Comparison of ENCODE assay signal across 15 cellular contexts in the genomic region with DNA sequence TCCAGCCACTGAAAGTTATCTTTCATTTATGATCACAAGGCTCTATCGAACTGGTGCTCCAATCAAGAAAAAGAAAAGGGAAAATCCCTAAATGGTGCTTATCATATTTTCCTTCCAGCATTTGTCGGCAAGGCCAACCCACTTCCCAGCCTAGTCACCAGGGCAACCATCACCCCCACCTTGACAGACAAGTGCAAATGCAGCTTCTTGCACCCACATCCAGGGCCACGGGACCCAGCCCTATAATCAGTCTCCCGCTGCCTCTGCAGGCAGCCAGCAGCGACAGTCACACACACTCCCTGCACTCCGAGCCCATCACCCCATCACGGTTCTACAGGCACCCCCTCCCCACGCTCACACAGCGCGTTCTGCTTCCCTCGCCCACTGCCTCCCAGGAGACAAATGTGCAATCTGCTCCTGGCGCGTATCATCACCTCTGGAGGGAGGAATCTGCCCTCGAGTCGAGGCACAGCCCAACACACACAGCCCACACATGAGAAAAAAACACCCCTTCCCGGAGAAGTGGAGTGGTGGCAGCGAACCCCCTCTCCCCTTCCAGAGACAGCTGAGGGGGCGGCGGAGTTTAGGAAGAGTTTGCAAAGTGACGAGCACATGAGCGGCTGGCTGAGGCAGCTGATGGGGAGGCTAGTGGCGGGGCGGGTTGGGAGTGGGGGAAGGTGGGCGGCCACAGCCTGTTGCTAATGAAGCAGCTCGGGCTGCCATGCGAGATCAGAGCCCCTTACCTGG. TPM values are rescaled to one million over a fixed set of nuclear protein-coding genes. Genes with fewer than 3 reads are reported as not detected.
DNase-seq lines count a peak whose midpoint lies in the region; ATAC-seq, FAIRE-seq and TF ChIP-seq lines count a peak whose summit lies in the region.
"Had no signal": no experiment of that assay in that cellular context is flagged by ENCODE, and none has a peak within 500 bp of the region (broad histone marks: within the 10 kb centered on the region; RNA-seq: fewer than 3 reads in every experiment).

No MANE protein-coding gene starts in this region.

- H3K9me3 ChIP-seq in right cardiac atrium (ENCODE audit: control insufficient read depth, low read length): no peaks in the 10 kb centered on the region
- H3K9me3 ChIP-seq in right atrium auricular region: no peaks in the 10 kb centered on the region
- no peaks in the 10 kb centered on the region for H3K9me3 ChIP-seq in keratinocyte (ENCODE audit: control insufficient read depth, low read depth, low read length)
- H3K9me3 ChIP-seq: BLaER1, SJSA1, stomach had no signal

- peak overlapping the region; percentile 7 for H2AFZ ChIP-seq in keratinocyte (ENCODE audit: control insufficient read depth, low read length)

- dilution Hi-C loops in keratinocyte (cut with MboI; ENCODE audit: extremely low pct_ligation_motif_present, low sequenced_read_pairs): no loop called here

- peaks cover 24% of the 10 kb centered on the region for H3K4me1 Mint-ChIP-seq in activated CD8-positive, alpha-beta T cell treated with anti-CD3 and anti-CD28 coated beads, Interleukin-2, amount 10 ng/mL, durations not matched to agents 7 days and 5 days (ENCODE audit: low read depth)
- peaks cover 41% of the 10 kb centered on the region for H3K4me1 Mint-ChIP-seq in stimulated activated naive CD8-positive, alpha-beta T cell treated with anti-CD3 and anti-CD28 coated beads, Interleukin-15, amount 100 ng/mL, for 72 hours

- H3K27ac Mint-ChIP-seq in activated CD8-positive, alpha-beta T cell treated with anti-CD3 and anti-CD28 coated beads, Interleukin-2, amount 10 ng/mL, durations not matched to agents 7 days and 5 days: peak overlapping the region; percentile 5
- peak overlapping the region in 1 of 2 donors; percentile 70 for H3K27ac Mint-ChIP-seq in stimulated activated naive CD8-positive, alpha-beta T cell treated with anti-CD3 and anti-CD28 coated beads, Interleukin-15, amount 100 ng/mL, for 72 hours
- H3K27ac Mint-ChIP-seq: activated naive CD8-positive, alpha-beta T cell had no signal

- H3K4me3 Mint-ChIP-seq in activated CD8-positive, alpha-beta T cell treated with anti-CD3 and anti-CD28 coated beads, Interleukin-2, amount 10 ng/mL, durations not matched to agents 7 days and 5 days: no peak overlapping the region
- peak overlapping the region in 1 of 2 donors; percentile 12 for H3K4me3 Mint-ChIP-seq in stimulated activated naive CD8-positive, alpha-beta T cell treated with anti-CD3 and anti-CD28 coated beads, Interleukin-15, amount 100 ng/mL, for 72 hours
- H3K4me3 Mint-ChIP-seq: activated naive CD8-positive, alpha-beta T cell had no signal

- peaks cover 17% of the 10 kb centered on the region for H3K27me3 Mint-ChIP-seq in activated CD8-positive, alpha-beta T cell treated with anti-CD3 and anti-CD28 coated beads, Interleukin-2, amount 10 ng/mL, durations not matched to agents 7 days and 5 days (ENCODE audit: low read depth)
- no peaks in the 10 kb centered on the region for H3K27me3 Mint-ChIP-seq in stimulated activated naive CD8-positive, alpha-beta T cell treated with anti-CD3 and anti-CD28 coated beads, Interleukin-15, amount 100 ng/mL, for 72 hours
- H3K27me3 Mint-ChIP-seq: activated naive CD8-positive, alpha-beta T cell had no signal

- no peaks in the 10 kb centered on the region for H3K9me3 Mint-ChIP-seq in activated CD8-positive, alpha-beta T cell treated with anti-CD3 and anti-CD28 coated beads, Interleukin-2, amount 10 ng/mL, durations not matched to agents 7 days and 5 days (ENCODE audit: insufficient read depth)
- H3K9me3 Mint-ChIP-seq in stimulated activated naive CD8-positive, alpha-beta T cell treated with anti-CD3 and anti-CD28 coated beads, Interleukin-15, amount 100 ng/mL, for 72 hours: no peaks in the 10 kb centered on the region

- TF ChIP-seq CTCF in right atrium auricular region (IDR thresholded peaks at IDR 0.05) (no peak), keratinocyte (optimal IDR thresholded peaks at IDR 0.05 in 1 of 3, IDR thresholded peaks at IDR 0.05 in 1 of 3, conservative IDR thresholded peaks at IDR 0.05 in 1 of 3; ENCODE audit: extremely low read depth in 1 of 3, insufficient read depth in 2 of 3, low read length in 3 of 3) (no peak)

- H3K27me3 ChIP-seq in right cardiac atrium (ENCODE audit: control insufficient read depth, insufficient read depth) (no peaks in the 10 kb centered on the region), right atrium auricular region (no peaks in the 10 kb centered on the region), keratinocyte (ENCODE audit: control insufficient read depth, extremely low read depth, insufficient read depth, low read length) (peaks cover 9% of the 10 kb centered on the region)
- H3K27me3 ChIP-seq: BLaER1, SJSA1 had no signal

- H3K36me3 ChIP-seq in right atrium auricular region (no peaks in the 10 kb centered on the region), keratinocyte (ENCODE audit: control insufficient read depth in 2 of 2, extremely low read depth in 1 of 2, insufficient read depth in 2 of 2, low read length in 2 of 2) (no peaks in the 10 kb centered on the region)
- H3K36me3 ChIP-seq: BLaER1, SJSA1, stomach had no signal

- no peaks in the 10 kb centered on the region for H3K9me1 ChIP-seq in keratinocyte (ENCODE audit: control insufficient read depth, extremely low read depth, insufficient read depth, low read length)

- 20% methylated on average over 26 of the region's 26 CpGs for WGBS in right cardiac atrium

- no peak overlapping the region for H3K27ac ChIP-seq in right cardiac atrium (ENCODE audit: low read length)
- H3K27ac ChIP-seq in right atrium auricular region: no peak overlapping the region
- H3K27ac ChIP-seq in keratinocyte (ENCODE audit: control insufficient read depth, insufficient read depth, low read length): no peak overlapping the region
- H3K27ac ChIP-seq: BLaER1, SJSA1, stomach had no signal

- no peaks in the 10 kb centered on the region for H4K20me1 ChIP-seq in keratinocyte (ENCODE audit: control insufficient read depth, extremely low read depth, insufficient read depth, low read length)
- H4K20me1 ChIP-seq: BLaER1 had no signal

- H3K4me1 ChIP-seq in right cardiac atrium (ENCODE audit: control insufficient read depth, insufficient read depth, low read length) (no peaks in the 10 kb centered on the region), right atrium auricular region (peaks cover 0 to 13% of the 10 kb centered on the region in 2 donors), keratinocyte (ENCODE audit: control insufficient read depth, extremely low read depth, insufficient read depth, low read length) (no peaks in the 10 kb centered on the region)
- H3K4me1 ChIP-seq: SJSA1 had no signal

- no peak overlapping the region for H3K9ac ChIP-seq in keratinocyte (ENCODE audit: control insufficient read depth, extremely low read depth, insufficient read depth, low read length)
- H3K9ac ChIP-seq: BLaER1 had no signal

- CTCF ChIA-PET in activated CD8-positive, alpha-beta T cell treated with anti-CD3 and anti-CD28 coated beads, Interleukin-2, amount 10 ng/mL, durations not matched to agents 7 days and 5 days (lab: Charles Lee): interaction anchor here (1.3 kb wide), 1 partner anchor 33 kb away, joined by 3 read pairs; no protein-coding TSS in a partner anchor

- H3K4me3 ChIP-seq in right cardiac atrium (ENCODE audit: low read length): no peak overlapping the region
- H3K4me3 ChIP-seq in right atrium auricular region: no peak overlapping the region
- no peak overlapping the region for H3K4me3 ChIP-seq in keratinocyte (ENCODE audit: control insufficient read depth in 2 of 3, extremely low read depth in 1 of 3, insufficient read depth in 2 of 3, low read depth in 1 of 3, low read length in 3 of 3)
- H3K4me3 ChIP-seq: BLaER1, SJSA1, stomach had no signal

- no peak for TF ChIP-seq POLR2A in GM12891 (IDR thresholded peaks at IDR 0.05; ENCODE audit: low read depth, low read length)

- intact Hi-C loops in right cardiac atrium (cut with DNase I): no loop called here

- no peak for FAIRE-seq in keratinocyte (lab: Jason Lieb, UNC)
- no peak for FAIRE-seq in GM12891 (lab: Jason Lieb, UNC)

- no peaks in the 10 kb centered on the region for H3K79me2 ChIP-seq in keratinocyte (ENCODE audit: control insufficient read depth, insufficient read depth, low read length)

- H3K36me3 Mint-ChIP-seq in activated CD8-positive, alpha-beta T cell treated with anti-CD3 and anti-CD28 coated beads, Interleukin-2, amount 10 ng/mL, durations not matched to agents 7 days and 5 days (ENCODE audit: low read depth): no peaks in the 10 kb centered on the region
- H3K36me3 Mint-ChIP-seq: activated naive CD8-positive, alpha-beta T cell had no signal

- POLR2A ChIA-PET in activated CD8-positive, alpha-beta T cell treated with anti-CD3 and anti-CD28 coated beads, Interleukin-2, amount 10 ng/mL, durations not matched to agents 7 days and 5 days (lab: Charles Lee): interaction anchor here (0.6 kb wide), 1 partner anchor 57 kb away, joined by 3 read pairs; no protein-coding TSS in a partner anchor

- no peak for DNase-seq in right cardiac atrium
- DNase-seq in right atrium auricular region (ENCODE audit: low spot score): no peak
- no peak for DNase-seq in activated CD8-positive, alpha-beta T cell treated with anti-CD3 and anti-CD28 coated beads, Interleukin-2, amount 10 ng/mL, durations not matched to agents 7 days and 5 days
- DNase-seq in keratinocyte (ENCODE audit: low read depth, low spot score): no peak
- DNase-seq in stimulated activated naive CD8-positive, alpha-beta T cell treated with anti-CD3 and anti-CD28 coated beads, Interleukin-15, amount 100 ng/mL, for 72 hours: peak in 1 of 2 donors; percentile 26
- DNase-seq in GM12891 (ENCODE audit: insufficient read length, low spot score): no peak
- no peak for DNase-seq in LoVo (ENCODE audit: low spot score)
- DNase-seq in activated CD4-positive, CD25-positive, alpha-beta regulatory T cell treated with anti-CD3 and anti-CD28 coated beads, Interleukin-2, amount 50 U/mL, for 72 hours: no peak
- DNase-seq: GF-D8, MM.1S, NCI-H510A treated with DMSO at 0.1 percent for 48 hours, stomach had no signal

- peak; percentile 25 to 36 for ATAC-seq in right cardiac atrium
- no peak for ATAC-seq in activated CD8-positive, alpha-beta T cell treated with anti-CD3 and anti-CD28 coated beads, Interleukin-2, amount 10 ng/mL, durations not matched to agents 7 days and 5 days
- peak; percentile 70 for ATAC-seq in stimulated activated naive CD8-positive, alpha-beta T cell treated with anti-CD3 and anti-CD28 coated beads, Interleukin-15, amount 100 ng/mL, for 72 hours

- no peak overlapping the region for H3K4me2 ChIP-seq in keratinocyte (ENCODE audit: control insufficient read depth, extremely low read depth, insufficient read depth, low read depth, low read length)

RNA-seq across cellular contexts. Expression of a gene that starts 9.3 kb away (rescaled TPM):
- total RNA-seq in right cardiac atrium (under 1 TPM; 0.41 to 0.74 (median 0.48) TPM), right atrium auricular region (under 1 TPM; 0.22 to 0.75 TPM)
- polyA plus RNA-seq in right cardiac atrium (0.27 TPM), keratinocyte (8.1 to 9.0 TPM (median 8.9 TPM) in 3 replicates)
- under 1 TPM; 0.16 to 0.26 TPM for total RNA-seq in activated CD8-positive, alpha-beta T cell treated with anti-CD3 and anti-CD28 coated beads, Interleukin-2, amount 10 ng/mL, durations not matched to agents 7 days and 5 days
- polyA plus RNA-seq in keratinocyte (2011; ENCODE audit: low read depth): 3.3 TPM
- polyA plus RNA-seq in keratinocyte (2011; cell fraction: cytosol; rRNA removed): 5.8 and 7.2 TPM in 2 replicates
- polyA plus RNA-seq in keratinocyte (2011; cell fraction: nucleus; rRNA removed): 8.4 and 10.8 TPM in 2 replicates
- polyA plus RNA-seq in keratinocyte (2012; ENCODE audit: low replicate concordance): 4.3 and 5.0 TPM in 2 replicates
- polyA minus RNA-seq in keratinocyte: 11.9 to 22.0 TPM (median 16.6 TPM) in 3 replicates
- polyA minus RNA-seq in keratinocyte (2011; cell fraction: cytosol; rRNA and poly(A)+ RNA removed): 3.1 TPM
- polyA minus RNA-seq in keratinocyte (2011; cell fraction: nucleus; rRNA and poly(A)+ RNA removed): 18.1 and 22.1 TPM in 2 replicates
- 0.04 TPM for polyA plus RNA-seq in GM12891 (2012; ENCODE audit: low read depth, missing spikeins)

RNA-seq across cellular contexts. Expression of a gene that starts 35.5 kb away (rescaled TPM):
- 10 to 100 TPM; 63.3 to 88.4 (median 65.5) TPM for total RNA-seq in right cardiac atrium
- polyA plus RNA-seq in right cardiac atrium: 104 TPM
- total RNA-seq in right atrium auricular region: 10 to 100 TPM; 42.9 to 85.1 TPM
- 10 to 100 TPM; 65.2 to 74.6 TPM for total RNA-seq in activated CD8-positive, alpha-beta T cell treated with anti-CD3 and anti-CD28 coated beads, Interleukin-2, amount 10 ng/mL, durations not matched to agents 7 days and 5 days
- 67.5 to 179 TPM (median 82.2 TPM) in 3 replicates for polyA plus RNA-seq in keratinocyte
- 13.2 TPM for polyA plus RNA-seq in keratinocyte (2011; ENCODE audit: low read depth)
- polyA plus RNA-seq in keratinocyte (2011; cell fraction: cytosol; rRNA removed): 69.1 and 147 TPM in 2 replicates
- polyA plus RNA-seq in keratinocyte (2011; cell fraction: nucleus; rRNA removed): 49.5 and 57.5 TPM in 2 replicates
- polyA plus RNA-seq in keratinocyte (2012; ENCODE audit: low replicate concordance): 92.1 and 193 TPM in 2 replicates
- polyA minus RNA-seq in keratinocyte: 32.7 to 59.4 TPM (median 35.4 TPM) in 3 replicates
- 191 TPM for polyA minus RNA-seq in keratinocyte (2011; cell fraction: cytosol; rRNA and poly(A)+ RNA removed)
- polyA minus RNA-seq in keratinocyte (2011; cell fraction: nucleus; rRNA and poly(A)+ RNA removed): 9.8 and 11.2 TPM in 2 replicates
- polyA plus RNA-seq in GM12891 (2012; ENCODE audit: low read depth, missing spikeins): 140 TPM

RNA-seq across cellular contexts. Expression of a gene that starts 54.3 kb away (rescaled TPM):
- 100 to 1,000 TPM in 2 of 4 donors, 10 to 100 TPM in 2; 70.0 to 289 (median 127) TPM for total RNA-seq in right cardiac atrium
- polyA plus RNA-seq in right cardiac atrium: 298 TPM
- 100 to 1,000 TPM; 140 to 229 TPM for total RNA-seq in right atrium auricular region
- 100 to 1,000 TPM; 116 to 129 TPM for total RNA-seq in activated CD8-positive, alpha-beta T cell treated with anti-CD3 and anti-CD28 coated beads, Interleukin-2, amount 10 ng/mL, durations not matched to agents 7 days and 5 days
- 1,132 to 3,594 TPM (median 2,783 TPM) in 3 replicates for polyA plus RNA-seq in keratinocyte
- polyA plus RNA-seq in keratinocyte (2011; ENCODE audit: low read depth): 20.3 TPM
- 1,962 and 3,733 TPM in 2 replicates for polyA plus RNA-seq in keratinocyte (2011; cell fraction: cytosol; rRNA removed)
- 1,216 and 1,507 TPM in 2 replicates for polyA plus RNA-seq in keratinocyte (2011; cell fraction: nucleus; rRNA removed)
- 221 and 1,754 TPM in 2 replicates for polyA plus RNA-seq in keratinocyte (2012; ENCODE audit: low replicate concordance)
- 758 to 2,926 TPM (median 795 TPM) in 3 replicates for polyA minus RNA-seq in keratinocyte
- 1,322 TPM for polyA minus RNA-seq in keratinocyte (2011; cell fraction: cytosol; rRNA and poly(A)+ RNA removed)
- polyA minus RNA-seq in keratinocyte (2011; cell fraction: nucleus; rRNA and poly(A)+ RNA removed): 228 and 282 TPM in 2 replicates
- polyA plus RNA-seq in GM12891 (2012; ENCODE audit: low read depth, missing spikeins): 2.4 TPM
